15 cellular contexts compared by ENCODE assay signal in the genomic region with DNA sequence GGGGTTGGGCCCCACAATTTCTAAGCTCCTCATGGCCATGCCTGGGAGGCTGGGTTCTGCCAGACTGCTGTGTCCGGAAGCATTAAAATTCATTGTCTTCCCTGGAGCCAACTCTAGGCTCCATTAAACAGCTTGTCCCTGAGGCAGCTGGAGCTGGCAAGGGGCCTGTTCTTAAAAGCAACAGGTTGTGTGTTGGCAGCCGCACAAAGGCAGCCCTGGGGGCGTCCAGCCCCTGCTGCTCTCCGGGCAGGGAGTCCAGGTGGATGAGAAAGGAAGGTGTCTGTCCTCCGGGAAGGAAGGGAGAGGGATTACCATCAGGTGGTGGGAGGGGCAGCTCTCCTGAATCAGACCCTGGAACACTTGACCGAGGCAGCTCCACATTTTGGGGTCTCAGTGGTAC.
DNase-seq lines count a peak whose midpoint lies in the region; ATAC-seq, FAIRE-seq and TF ChIP-seq lines count a peak whose summit lies in the region.
"Had no signal": no experiment of that assay in that cellular context is flagged by ENCODE, and none has a peak within 500 bp of the region (broad histone marks: within the 10 kb centered on the region; RNA-seq: fewer than 3 reads in every experiment).

No MANE protein-coding gene starts in this region.

- DNase-seq in DMS153 treated with DMSO at 0.1 percent for 48 hours (lab: John Stamatoyannopoulos, UW; ENCODE audit: unreplicated experiment): peak; percentile 79
- peak; percentile 50 for DNase-seq in NCI-H146 (lab: John Stamatoyannopoulos, UW)
- no peak for DNase-seq in RWPE1 (ENCODE audit: low spot score)
- no peak for DNase-seq in neuronal stem cell (ENCODE audit: low spot score)
- DNase-seq in effector memory CD4-positive, alpha-beta T cell: no peak
- no peak for DNase-seq in D721Med (ENCODE audit: insufficient read length, low spot score)
- DNase-seq: activated CD4-positive, alpha-beta T cell treated with anti-CD3 and anti-CD28 coated beads, Interleukin-2, amount 50 U/mL, for 48 hours; activated gamma-delta T cell; C1 segment of cervical spinal cord; HFFc6; left lung; nephron progenitor cell; right lobe of liver had no signal

- no peak overlapping the region for H2BK12ac ChIP-seq in neuronal stem cell (ENCODE audit: low read length)

- no peak for TF ChIP-seq CTCF in RWPE1 (conservative IDR thresholded peaks at IDR 0.05; ENCODE audit: low read depth)
- no peak for TF ChIP-seq CTCF in D721Med (IDR thresholded peaks at IDR 0.05; ENCODE audit: insufficient read depth, missing control alignments)

- H2AFZ ChIP-seq in neuronal stem cell (ENCODE audit: low read length): peak overlapping the region; percentile 55

- no peak for FAIRE-seq in D721Med (lab: Jason Lieb, UNC)
- FAIRE-seq: RCC 7860 had no signal

- H2BK15ac ChIP-seq in neuronal stem cell (ENCODE audit: low read length): no peak overlapping the region

- no peak overlapping the region for H3K14ac ChIP-seq in neuronal stem cell (ENCODE audit: low read length)

- no CpG with 5 or more reads among the region's 6 CpGs for WGBS in neuronal stem cell (ENCODE audit: extremely low coverage in 2 of 2, insufficient read length in 2 of 2, insufficient replicate concordance in 1 of 2), 2 donors

- H4K8ac ChIP-seq in neuronal stem cell (ENCODE audit: low read depth, low read length): no peak overlapping the region

- peak overlapping the region; percentile 36 for H3K18ac ChIP-seq in neuronal stem cell (ENCODE audit: low read length)

- no peak overlapping the region for H3K23ac ChIP-seq in neuronal stem cell (ENCODE audit: low read depth, low read length, poor library complexity)

- no peak overlapping the region for H3K4me3 ChIP-seq in neuronal stem cell (ENCODE audit: low read length in 2 of 2)
- H3K4me3 ChIP-seq in effector memory CD4-positive, alpha-beta T cell (ENCODE audit: insufficient read depth, low read depth, low read length, poor library complexity, severe bottlenecking): no peak overlapping the region
- H3K4me3 ChIP-seq: left lung, right lobe of liver had no signal

- H3K9ac ChIP-seq in neuronal stem cell (ENCODE audit: low read depth, low read length, poor library complexity): no peak overlapping the region

- H3K27me3 ChIP-seq in neuronal stem cell (ENCODE audit: control insufficient read depth in 3 of 3, insufficient read depth in 3 of 3, low read depth in 1 of 3, low read length in 3 of 3): no peaks in the 10 kb centered on the region
- no peaks in the 10 kb centered on the region for H3K27me3 ChIP-seq in effector memory CD4-positive, alpha-beta T cell (replicated peaks; ENCODE audit: control insufficient read depth, insufficient read depth, low read length, poor library complexity, severe bottlenecking)
- H3K27me3 ChIP-seq: left lung, right lobe of liver had no signal

- POLR2A ChIA-PET in RWPE1 (lab: Yijun Ruan, JAX; ENCODE audit: low non-redundant PET): no interaction called here

- H3K79me1 ChIP-seq in neuronal stem cell (ENCODE audit: low read depth, low read length): no peaks in the 10 kb centered on the region

- H2AK5ac ChIP-seq in neuronal stem cell (ENCODE audit: low read depth, low read length): no peak overlapping the region

- CTCF ChIA-PET in RWPE1 (lab: Yijun Ruan, JAX): interaction anchor here (0.6 kb wide), 1 partner anchor 268 kb away, joined by 4 read pairs; no protein-coding TSS in a partner anchor

- H2BK5ac ChIP-seq in neuronal stem cell (ENCODE audit: low read length): no peak overlapping the region

- H3K36me3 ChIP-seq in neuronal stem cell (replicated peaks in 1 of 2; ENCODE audit: control insufficient read depth in 2 of 2, insufficient read depth in 2 of 2, low read length in 2 of 2): no peaks in the 10 kb centered on the region
- peaks cover 5% of the 10 kb centered on the region for H3K36me3 ChIP-seq in effector memory CD4-positive, alpha-beta T cell (ENCODE audit: control insufficient read depth, insufficient read depth, low read length)
- H3K36me3 ChIP-seq: right lobe of liver had no signal

- H2BK120ac ChIP-seq in neuronal stem cell (ENCODE audit: low read depth, low read length): no peak overlapping the region

- H3K4me2 ChIP-seq in neuronal stem cell (ENCODE audit: insufficient read depth, low read length, poor library complexity, severe bottlenecking): no peak overlapping the region

- no peak overlapping the region for H3K4ac ChIP-seq in neuronal stem cell (ENCODE audit: low read length)

- no peak for ATAC-seq in GM18511 (IDR thresholded peaks at IDR 0.05; ENCODE audit: unreplicated experiment)
- ATAC-seq: left lung, right lobe of liver had no signal

- no peak overlapping the region for H4K91ac ChIP-seq in neuronal stem cell (ENCODE audit: low read depth, low read length, poor library complexity)

- H3K9me3 ChIP-seq in neuronal stem cell (replicated peaks in 1 of 2; ENCODE audit: control insufficient read depth in 2 of 2, insufficient read depth in 1 of 2, low read depth in 1 of 2, low read length in 2 of 2): peaks cover 4 to 5% of the 10 kb centered on the region in 2 donors
- H3K9me3 ChIP-seq in effector memory CD4-positive, alpha-beta T cell (ENCODE audit: control insufficient read depth, low read length): no peaks in the 10 kb centered on the region
- H3K9me3 ChIP-seq: left lung, right lobe of liver had no signal

- peaks cover 6 to 10% of the 10 kb centered on the region in 2 donors for H3K4me1 ChIP-seq in neuronal stem cell (ENCODE audit: control insufficient read depth in 2 of 2, insufficient read depth in 1 of 2, low read depth in 1 of 2, low read length in 2 of 2)
- H3K4me1 ChIP-seq in effector memory CD4-positive, alpha-beta T cell (ENCODE audit: control insufficient read depth, insufficient read depth, low read length, poor library complexity, severe bottlenecking): no peaks in the 10 kb centered on the region
- H3K4me1 ChIP-seq: right lobe of liver had no signal

- H3K27ac ChIP-seq in RWPE1: peak overlapping the region; percentile 38; the same call in 1 of the 2 replicates
- no peak overlapping the region for H3K27ac ChIP-seq in neuronal stem cell (replicated peaks; ENCODE audit: low read length)
- H3K27ac ChIP-seq in effector memory CD4-positive, alpha-beta T cell (ENCODE audit: insufficient read depth, low read length, poor library complexity, severe bottlenecking): no peak overlapping the region
- H3K27ac ChIP-seq: left lung, right lobe of liver had no signal

Comparison
In these comparisons a context has a peak if more than half of its experiments do, and no peak if none do; other contexts are left out.
1. DNase-seq: peak in DMS153 treated with DMSO at 0.1 percent for 48 hours (single experiment) and NCI-H146 (single experiment); none in RWPE1 (single experiment), neuronal stem cell (single experiment), effector memory CD4-positive, alpha-beta T cell (0 of 3) and D721Med (single experiment).